ENCODE assay signal across 8 cellular contexts in the genomic region with DNA sequence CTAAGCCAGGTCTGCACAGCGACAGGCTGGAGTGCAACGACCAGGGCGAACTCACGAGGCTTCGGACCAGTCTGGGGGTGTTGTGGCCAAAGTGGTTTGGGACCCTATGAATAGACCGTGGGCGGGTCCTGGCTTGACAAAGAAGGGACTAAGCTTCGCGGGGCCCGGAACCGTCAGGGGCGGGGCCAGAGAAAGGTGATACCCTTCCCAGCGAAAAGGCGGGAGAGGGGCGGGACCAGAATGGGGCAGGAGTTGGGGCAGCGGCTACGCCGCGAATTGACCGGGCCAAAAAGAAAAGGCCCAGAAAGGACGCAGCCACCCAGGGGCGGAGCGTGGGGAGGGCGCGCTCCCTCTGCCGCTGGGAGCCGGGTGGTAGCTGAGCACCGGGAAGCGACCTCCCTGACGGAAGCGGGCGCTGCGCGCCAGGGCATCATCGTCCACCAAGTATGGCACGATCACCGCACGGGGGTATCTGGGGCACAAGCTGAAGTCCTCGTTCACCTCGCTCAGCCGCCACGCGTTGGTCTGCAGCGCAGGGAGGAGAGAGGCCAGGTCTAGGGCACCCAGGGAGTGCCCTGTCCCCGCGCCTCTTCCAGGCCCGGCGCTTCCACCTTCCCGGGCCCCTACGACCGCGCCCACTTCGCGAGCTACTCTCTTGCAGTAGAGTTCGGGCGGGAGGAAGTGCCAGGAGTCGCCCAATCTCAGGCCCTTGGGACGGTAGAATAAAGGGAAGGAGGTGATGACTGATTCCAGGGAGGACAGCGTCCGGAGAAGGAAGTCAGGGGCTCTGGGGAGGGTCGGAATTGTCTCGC. TPM values are rescaled to one million over a fixed set of nuclear protein-coding genes. Genes with fewer than 3 reads are reported as not detected.
DNase-seq lines count a peak whose midpoint lies in the region; ATAC-seq, FAIRE-seq and TF ChIP-seq lines count a peak whose summit lies in the region.

No MANE protein-coding gene starts in this region.

- H3K4me1 ChIP-seq in Karpas-422 (ENCODE audit: low read length) (peaks cover 33% of the 10 kb centered on the region), SJCRH30 (peaks cover 10% of the 10 kb centered on the region; the same call in 1 of the 2 replicates)

- FAIRE-seq in HTR-8/SVneo (lab: Jason Lieb, UNC), result no peak

- H3K36me3 ChIP-seq in Karpas-422 (ENCODE audit: insufficient read depth, low read length) (no peaks in the 10 kb centered on the region), SJCRH30 (no peaks in the 10 kb centered on the region)

- H3K4me3 ChIP-seq in Karpas-422 (ENCODE audit: low read length) (peak overlapping the region; percentile 66), SJCRH30 (peak overlapping the region; percentile 59)

- H3K27me3 ChIP-seq in Karpas-422 (ENCODE audit: low read length) (no peaks in the 10 kb centered on the region), SJCRH30 (no peaks in the 10 kb centered on the region)

- ATAC-seq in left ventricle myocardium superior (peak; percentile 88), GM21576 (IDR thresholded peaks at IDR 0.05; ENCODE audit: unreplicated experiment) (no peak)

- H3K4me2 ChIP-seq in Karpas-422 (ENCODE audit: low read depth, low read length, poor library complexity, severe bottlenecking), result peak overlapping the region; percentile 87

- DNase-seq in GM10266 (ENCODE audit: extremely low spot score), result no peak
- peak; percentile 81 for DNase-seq in Karpas-422
- no peak for DNase-seq in SJCRH30
- peak in 50 of 58 donors; percentile 14 to 78 (median 40) for DNase-seq in anterior cingulate cortex (lab: John Stamatoyannopoulos, UW)
- peak; percentile 83 for DNase-seq in left ventricle myocardium superior
- DNase-seq in pons (ENCODE audit: low spot score), result peak; percentile 50
- DNase-seq in HTR-8/SVneo (ENCODE audit: insufficient read length, low spot score), result no peak

- no peaks in the 10 kb centered on the region for H3K9me3 ChIP-seq in Karpas-422 (ENCODE audit: low read length)
- no peaks in the 10 kb centered on the region for H3K9me3 ChIP-seq in SJCRH30 (replicated peaks)

- H4K20me1 ChIP-seq in Karpas-422 (ENCODE audit: insufficient read depth, low read depth, low read length), result no peaks in the 10 kb centered on the region

- TF ChIP-seq CTCF in GM10266 (IDR thresholded peaks at IDR 0.05; ENCODE audit: control insufficient read depth, insufficient read depth, low read depth, missing control alignments), result peak; percentile 44

- intact Hi-C loops in left ventricle myocardium superior (cut with micrococcal nuclease), result no loop called here

- H3K27ac ChIP-seq in Karpas-422 (ENCODE audit: low read length), result peak overlapping the region; percentile 65
- no peak overlapping the region for H3K27ac ChIP-seq in SJCRH30

- peak overlapping the region; percentile 72 for H3K9ac ChIP-seq in Karpas-422 (ENCODE audit: low read length)

- no peaks in the 10 kb centered on the region for H3K79me2 ChIP-seq in Karpas-422 (ENCODE audit: low read length)

- peak overlapping the region; percentile 61 for H2AFZ ChIP-seq in Karpas-422 (ENCODE audit: low read length)

- no peaks in the 10 kb centered on the region for H3K9me2 ChIP-seq in Karpas-422 (replicated peaks; ENCODE audit: insufficient read depth, low read length)

RNA-seq across cellular contexts. Expression of gene FAM167B, which starts 6.7 kb away (rescaled TPM):
- 1.5 TPM in 1 of 2 replicates, not detected in the other for total RNA-seq in Karpas-422 (2014; rRNA removed; shearing (Covaris generic); ENCODE audit: low replicate concordance)
- not detected in 2 replicates for total RNA-seq in SJCRH30 (2014; rRNA removed; shearing (Covaris generic))
- 9.1 TPM for total RNA-seq in left ventricle myocardium superior

RNA-seq across cellular contexts. Expression of gene LCK, which starts 10.7 kb away (rescaled TPM):
- 12.0 and 26.1 TPM in 2 replicates for total RNA-seq in Karpas-422 (2014; rRNA removed; shearing (Covaris generic); ENCODE audit: low replicate concordance)
- 0.43 TPM in 1 of 2 replicates, not detected in the other for total RNA-seq in SJCRH30 (2014; rRNA removed; shearing (Covaris generic))
- total RNA-seq in left ventricle myocardium superior, result 0.50 TPM

RNA-seq across cellular contexts. Expression of gene EIF3I, which starts 18.1 kb away (rescaled TPM):
- total RNA-seq in Karpas-422 (2014; rRNA removed; shearing (Covaris generic); ENCODE audit: low replicate concordance), result 178 and 213 TPM in 2 replicates
- 290 and 295 TPM in 2 replicates for total RNA-seq in SJCRH30 (2014; rRNA removed; shearing (Covaris generic))
- total RNA-seq in left ventricle myocardium superior, result 104 TPM

RNA-seq across cellular contexts. Expression of gene TMEM234, which starts 18.2 kb away (rescaled TPM):
- 11.2 and 11.6 TPM in 2 replicates for total RNA-seq in Karpas-422 (2014; rRNA removed; shearing (Covaris generic); ENCODE audit: low replicate concordance)
- 8.7 and 9.9 TPM in 2 replicates for total RNA-seq in SJCRH30 (2014; rRNA removed; shearing (Covaris generic))
- total RNA-seq in left ventricle myocardium superior, result 7.4 TPM

RNA-seq across cellular contexts. Expression of gene DCDC2B, which starts 31.5 kb away (rescaled TPM):
- not detected in 2 replicates for total RNA-seq in Karpas-422 (2014; rRNA removed; shearing (Covaris generic); ENCODE audit: low replicate concordance)
- total RNA-seq in SJCRH30 (2014; rRNA removed; shearing (Covaris generic)), result not detected in 2 replicates
- total RNA-seq in left ventricle myocardium superior, result not detected

Comparison
In these comparisons a context has a peak if more than half of its experiments do, and no peak if none do; other contexts are left out.
1. DNase-seq: peak in Karpas-422 (single experiment), anterior cingulate cortex (50 of 58), left ventricle myocardium superior (single experiment) and pons (single experiment); none in GM10266 (single experiment), SJCRH30 (0 of 2) and HTR-8/SVneo (single experiment).